8 cellular contexts compared by ENCODE assay signal in the genomic region with DNA sequence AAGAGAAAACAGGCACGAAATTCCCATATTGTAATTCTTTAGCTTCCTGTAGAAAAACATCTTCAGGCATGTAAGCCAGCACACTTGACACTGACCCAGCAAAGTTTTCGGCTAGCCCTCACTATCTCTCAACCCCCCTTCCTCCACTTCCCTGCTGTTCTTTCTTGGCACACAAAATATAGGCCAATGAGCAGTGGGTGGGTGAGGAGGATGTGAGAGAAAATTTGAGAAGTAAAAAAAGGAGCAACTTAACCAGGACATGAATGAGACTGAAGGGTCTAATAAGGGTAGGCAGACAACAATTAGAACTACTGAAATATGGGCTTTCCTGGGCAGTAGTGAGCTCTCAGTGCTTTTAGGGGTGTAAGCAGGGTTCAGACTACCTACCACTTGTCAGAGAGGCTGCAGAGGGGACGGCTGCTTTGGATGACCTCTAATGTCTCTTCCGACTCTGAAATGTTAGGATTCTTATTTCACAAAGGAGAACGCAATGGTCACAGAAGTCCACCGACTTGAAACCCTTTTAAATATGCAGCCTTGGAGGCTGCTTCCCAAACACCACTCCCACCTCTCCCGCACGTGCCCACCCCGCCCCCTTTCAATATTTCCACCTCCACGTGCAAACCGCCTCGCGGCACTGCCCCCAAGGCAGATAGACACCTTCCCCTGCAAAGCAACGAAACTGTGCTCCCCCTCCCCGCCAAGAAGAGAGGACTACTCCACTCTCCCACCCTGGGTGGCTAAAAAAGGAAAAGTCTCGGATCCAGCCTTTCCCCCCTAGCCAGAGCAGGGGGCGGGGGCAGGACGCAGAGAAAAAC. TPM values are rescaled to one million over a fixed set of nuclear protein-coding genes. Genes with fewer than 3 reads are reported as not detected.
DNase-seq lines count a peak whose midpoint lies in the region; ATAC-seq and TF ChIP-seq lines count a peak whose summit lies in the region.

No MANE protein-coding gene starts in this region.

- intact Hi-C loops in activated B cell treated with CpG ODN at 0.5 μM for 24 hours (cut with micrococcal nuclease), result no loop called here

- no peaks in the 10 kb centered on the region for H3K27me3 Mint-ChIP-seq in activated B cell treated with CpG ODN at 0.5 μM for 24 hours

- H3K4me1 Mint-ChIP-seq in activated B cell treated with CpG ODN at 0.5 μM for 24 hours, result peaks cover 65% of the 10 kb centered on the region

- H3K4me3 Mint-ChIP-seq in activated B cell treated with CpG ODN at 0.5 μM for 24 hours, result peak overlapping the region; percentile 95

- POLR2A ChIA-PET in activated B cell treated with CpG ODN at 0.5 μM for 24 hours (lab: Charles Lee), result no interaction called here

- no peaks in the 10 kb centered on the region for H3K9me3 Mint-ChIP-seq in activated B cell treated with CpG ODN at 0.5 μM for 24 hours

- H3K4me3 ChIP-seq in fibroblast of pulmonary artery (replicated peaks; ENCODE audit: low read depth, low read length), result peak overlapping the region; percentile 87

- TF ChIP-seq CTCF in activated B cell treated with CpG ODN at 0.5 μM for 24 hours (IDR thresholded peaks at IDR 0.05) (no peak), fibroblast of pulmonary artery (IDR thresholded peaks at IDR 0.05; ENCODE audit: low read length, missing control alignments) (no peak)

- CTCF ChIA-PET in activated B cell treated with CpG ODN at 0.5 μM for 24 hours (lab: Charles Lee), result no interaction called here

- peak overlapping the region; percentile 80 for H3K27ac Mint-ChIP-seq in activated B cell treated with CpG ODN at 0.5 μM for 24 hours

- no peak for ATAC-seq in activated B cell treated with CpG ODN at 0.5 μM for 24 hours (ENCODE audit: low read depth)
- ATAC-seq in HG03196 (IDR thresholded peaks at IDR 0.05; ENCODE audit: unreplicated experiment), result no peak
- no peak for ATAC-seq in HG02763 (IDR thresholded peaks at IDR 0.05; ENCODE audit: unreplicated experiment)

- DNase-seq in CD1c-positive myeloid dendritic cell (ENCODE audit: extremely low spot score), result peak; percentile 87
- peak; percentile 10 for DNase-seq in HPDE6-E6E7 (ENCODE audit: extremely low spot score)
- DNase-seq in activated B cell treated with CpG ODN at 0.5 μM for 24 hours, result no peak
- peak; percentile 29 for DNase-seq in fibroblast of pulmonary artery (ENCODE audit: low read depth)
- peak; percentile 6 for DNase-seq in occipital lobe (lab: John Stamatoyannopoulos, UW)
- DNase-seq in NCI-H2029 treated with DMSO at 0.1 percent for 48 hours (lab: John Stamatoyannopoulos, UW), result no peak

- H3K36me3 Mint-ChIP-seq in activated B cell treated with CpG ODN at 0.5 μM for 24 hours (ENCODE audit: low read depth), result peaks cover 51% of the 10 kb centered on the region

RNA-seq across cellular contexts. Expression of gene MBTD1, which starts 0.9 kb away (rescaled TPM):
- 18.3 and 23.6 TPM in 2 replicates for total RNA-seq in activated B cell treated with CpG ODN at 0.5 μM for 24 hours
- 66.4 TPM for total RNA-seq in occipital lobe

RNA-seq across cellular contexts. Expression of gene UTP18, which starts 1.4 kb away (rescaled TPM):
- total RNA-seq in activated B cell treated with CpG ODN at 0.5 μM for 24 hours, result 37.0 and 39.1 TPM in 2 replicates
- 51.0 TPM for total RNA-seq in occipital lobe

Comparison
In these comparisons a context has a peak if more than half of its experiments do, and no peak if none do; other contexts are left out.
1. DNase-seq: peak in CD1c-positive myeloid dendritic cell (single experiment), HPDE6-E6E7 (single experiment), fibroblast of pulmonary artery (single experiment) and occipital lobe (single experiment); none in activated B cell treated with CpG ODN at 0.5 μM for 24 hours (single experiment) and NCI-H2029 treated with DMSO at 0.1 percent for 48 hours (single experiment).